In genomic region chr16:35173295-35173694, GRCh38 we compare ENCODE assay signal across 29 cellular contexts.
"Had no signal": no experiment of that assay in that cellular context is flagged by ENCODE, and none has a peak within 500 bp of the region (broad histone marks: within the 10 kb centered on the region; RNA-seq: fewer than 3 reads in every experiment).

No MANE protein-coding gene starts in this region.

- H3K4me1 ChIP-seq: parathyroid adenoma, right atrium auricular region, testis, transverse colon, vagina had no signal

- H3K27me3 ChIP-seq: heart left ventricle, right atrium auricular region, testis, transverse colon, vagina had no signal

- H3K4me1 Mint-ChIP-seq: activated CD4-positive, alpha-beta memory T cell treated with anti-CD3 and anti-CD28 coated beads, Interleukin-2, amount 10 ng/mL, durations not matched to agents 7 days and 5 days; activated CD4-positive, alpha-beta T cell treated with anti-CD3 and anti-CD28 coated beads, Interleukin-2, amount 10 ng/mL, durations not matched to agents 24 days and 14 days; activated naive CD4-positive, alpha-beta T cell treated with anti-CD3 and anti-CD28 coated beads, Interleukin-2, amount 50 U/mL, for 24 hours; activated naive CD8-positive, alpha-beta T cell treated with anti-CD3 and anti-CD28 coated beads, Interleukin-2, amount 50 U/mL, for 24 hours; T-helper 17 cell had no signal

- DNase-seq: activated CD4-positive, alpha-beta memory T cell treated with anti-CD3 and anti-CD28 coated beads, Interleukin-2, amount 10 ng/mL, durations not matched to agents 7 days and 5 days; activated CD4-positive, alpha-beta T cell treated with anti-CD3 and anti-CD28 coated beads, Interleukin-2, amount 10 ng/mL, durations not matched to agents 24 days and 14 days; activated CD4-positive, CD25-positive, alpha-beta regulatory T cell treated with anti-CD3 and anti-CD28 coated beads, Interleukin-2, amount 50 U/mL, for 72 hours; activated CD8-positive, alpha-beta memory T cell treated with anti-CD3 and anti-CD28 coated beads, Interleukin-2, amount 50 U/mL, for 48 hours; activated naive CD8-positive, alpha-beta T cell treated with anti-CD3 and anti-CD28 coated beads, Interleukin-2, amount 50 U/mL, for 24 hours; activated T-cell treated with anti-CD3 and anti-CD28 coated beads, Interleukin-2, amount 50 U/mL, for 24 hours; amygdala; cerebellar nuclear complex; cortex of kidney; foreskin fibroblast; heart left ventricle; hypothalamus; left ventricle myocardium inferior; mammary epithelial cell; midbrain; naive thymus-derived CD4-positive, alpha-beta T cell; nucleus accumbens; stimulated activated naive CD8-positive, alpha-beta T cell treated with anti-CD3 and anti-CD28 coated beads, Interleukin-15, Interleukin-2, amounts not matched to agents 100 U/mL and 50 U/mL, for 24 hours; SW 1271; T-helper 17 cell; T1000; testis; transverse colon; WERI-Rb-1 had no signal

- ATAC-seq: activated naive CD8-positive, alpha-beta T cell treated with anti-CD3 and anti-CD28 coated beads, Interleukin-2, amount 50 U/mL, for 24 hours; heart left ventricle; naive thymus-derived CD4-positive, alpha-beta T cell; stimulated activated naive CD8-positive, alpha-beta T cell treated with anti-CD3 and anti-CD28 coated beads, Interleukin-15, Interleukin-2, amounts not matched to agents 100 U/mL and 50 U/mL, for 24 hours; T-helper 17 cell had no signal

- H3K27me3 Mint-ChIP-seq: activated CD4-positive, alpha-beta memory T cell treated with anti-CD3 and anti-CD28 coated beads, Interleukin-2, amount 10 ng/mL, durations not matched to agents 7 days and 5 days; activated CD4-positive, alpha-beta T cell treated with anti-CD3 and anti-CD28 coated beads, Interleukin-2, amount 10 ng/mL, durations not matched to agents 24 days and 14 days; activated naive CD4-positive, alpha-beta T cell treated with anti-CD3 and anti-CD28 coated beads, Interleukin-2, amount 50 U/mL, for 24 hours; activated naive CD8-positive, alpha-beta T cell treated with anti-CD3 and anti-CD28 coated beads, Interleukin-2, amount 50 U/mL, for 24 hours; activated T-cell treated with anti-CD3 and anti-CD28 coated beads, Interleukin-2, amount 50 U/mL, for 24 hours; naive thymus-derived CD4-positive, alpha-beta T cell; T-helper 17 cell had no signal

- H3K9ac ChIP-seq: parathyroid adenoma had no signal

- H3K4me3 Mint-ChIP-seq: activated CD4-positive, alpha-beta memory T cell treated with anti-CD3 and anti-CD28 coated beads, Interleukin-2, amount 10 ng/mL, durations not matched to agents 7 days and 5 days; activated CD4-positive, alpha-beta T cell treated with anti-CD3 and anti-CD28 coated beads, Interleukin-2, amount 10 ng/mL, durations not matched to agents 24 days and 14 days; activated naive CD4-positive, alpha-beta T cell treated with anti-CD3 and anti-CD28 coated beads, Interleukin-2, amount 50 U/mL, for 24 hours; activated naive CD8-positive, alpha-beta T cell treated with anti-CD3 and anti-CD28 coated beads, Interleukin-2, amount 50 U/mL, for 24 hours; activated T-cell treated with anti-CD3 and anti-CD28 coated beads, Interleukin-2, amount 50 U/mL, for 24 hours; naive thymus-derived CD4-positive, alpha-beta T cell; T-helper 17 cell had no signal

- H3K9me3 ChIP-seq: testis, vagina had no signal

- H3K36me3 Mint-ChIP-seq: activated naive CD4-positive, alpha-beta T cell treated with anti-CD3 and anti-CD28 coated beads, Interleukin-2, amount 50 U/mL, for 24 hours had no signal

- H3K27ac ChIP-seq: heart left ventricle, left ventricle myocardium inferior, parathyroid adenoma, right atrium auricular region, testis, transverse colon, vagina, WERI-Rb-1 had no signal

- H3K4me3 ChIP-seq: heart left ventricle, left ventricle myocardium inferior, right atrium auricular region, transverse colon, vagina had no signal

- H3K36me3 ChIP-seq: heart left ventricle, left ventricle myocardium inferior, right atrium auricular region, transverse colon, vagina, WERI-Rb-1 had no signal

- H3K27ac Mint-ChIP-seq: activated CD4-positive, alpha-beta memory T cell treated with anti-CD3 and anti-CD28 coated beads, Interleukin-2, amount 10 ng/mL, durations not matched to agents 7 days and 5 days; activated CD4-positive, alpha-beta T cell treated with anti-CD3 and anti-CD28 coated beads, Interleukin-2, amount 10 ng/mL, durations not matched to agents 24 days and 14 days; activated naive CD4-positive, alpha-beta T cell treated with anti-CD3 and anti-CD28 coated beads, Interleukin-2, amount 50 U/mL, for 24 hours; activated naive CD8-positive, alpha-beta T cell treated with anti-CD3 and anti-CD28 coated beads, Interleukin-2, amount 50 U/mL, for 24 hours; activated T-cell treated with anti-CD3 and anti-CD28 coated beads, Interleukin-2, amount 50 U/mL, for 24 hours; naive thymus-derived CD4-positive, alpha-beta T cell; T-helper 17 cell had no signal

- FAIRE-seq: endothelial cell of umbilical vein had no signal
